In genomic region chr11:65169164-65169641, GRCh38 we compare ENCODE assay signal across 10 cellular contexts. TPM values are rescaled to one million over a fixed set of nuclear protein-coding genes. Genes with fewer than 3 reads are reported as not detected.
DNase-seq lines count a peak whose midpoint lies in the region; ATAC-seq, FAIRE-seq and TF ChIP-seq lines count a peak whose summit lies in the region.
"Had no signal": no experiment of that assay in that cellular context is flagged by ENCODE, and none has a peak within 500 bp of the region (broad histone marks: within the 10 kb centered on the region; RNA-seq: fewer than 3 reads in every experiment).

No MANE protein-coding gene starts in this region.

- no peaks in the 10 kb centered on the region for H3K27me3 Mint-ChIP-seq in WTC11 (ENCODE audit: low read depth)

- CTCF ChIA-PET in HEK293 (lab: Yijun Ruan, JAX), result no interaction called here
- CTCF ChIA-PET in WTC11 (lab: Charles Lee), result interaction anchor here (0.8 to 2.1 kb wide), 2 partner anchors 12 to 35 kb away, joined by 3 to 18 read pairs; partner anchors contain the start of gene CAPN1

- H3K27ac Mint-ChIP-seq in WTC11, result peak overlapping the region; percentile 29

- ATAC-seq in WTC11, result no peak; the same call in 1 of the 2 replicates
- ATAC-seq in GM21717 (IDR thresholded peaks at IDR 0.05; ENCODE audit: unreplicated experiment), result no peak
- ATAC-seq in GM19452 (IDR thresholded peaks at IDR 0.05; ENCODE audit: unreplicated experiment), result no peak

- no peaks in the 10 kb centered on the region for H3K9me3 ChIP-seq in BLaER1
- H3K9me3 ChIP-seq in HEK293 (ENCODE audit: control insufficient read depth, insufficient read depth, low read depth, low read length), result no peaks in the 10 kb centered on the region
- H3K9me3 ChIP-seq in kidney (ENCODE audit: control insufficient read depth in 1 of 2, low read length in 2 of 2), result no peaks in the 10 kb centered on the region

- peak overlapping the region; percentile 55 for H3K27ac ChIP-seq in BLaER1
- H3K27ac ChIP-seq in HEK293 (ENCODE audit: extremely low read depth, low read depth, low read length), result no peak overlapping the region
- no peak overlapping the region for H3K27ac ChIP-seq in kidney (ENCODE audit: low read depth in 2 of 2, low read length in 2 of 2)

- H3K4me1 Mint-ChIP-seq in WTC11, result peaks cover 14% of the 10 kb centered on the region

- no peak for FAIRE-seq in kidney (lab: Jason Lieb, UNC)

- H3K36me3 ChIP-seq in BLaER1 (no peaks in the 10 kb centered on the region), HEK293 (ENCODE audit: control insufficient read depth in 2 of 2, insufficient read depth in 1 of 2, low read length in 2 of 2) (no peaks in the 10 kb centered on the region), kidney (ENCODE audit: control insufficient read depth in 1 of 2, insufficient read depth in 2 of 2, low read length in 2 of 2) (no peaks in the 10 kb centered on the region)

- no peaks in the 10 kb centered on the region for H3K9me3 Mint-ChIP-seq in WTC11

- no peak overlapping the region for H3K4me2 ChIP-seq in BLaER1

- DNase-seq in WTC11 (ENCODE audit: low spot score) (no peak), kidney (peak; percentile 45), cortex of kidney (lab: John Stamatoyannopoulos, UW) (no peak)
- no peak for DNase-seq in NK-92 treated with Interleukin-12 subunit alpha and Interleukin-12 subunit beta, amount 100 ng/mL, for 24 hours (lab: John Stamatoyannopoulos, UW)
- DNase-seq: DMS 273 treated with DMSO at 0.1 percent for 48 hours had no signal

- H3K27me3 ChIP-seq in BLaER1, result no peaks in the 10 kb centered on the region

- H3K4me1 ChIP-seq in BLaER1 (peaks cover 25% of the 10 kb centered on the region; the same call in 1 of the 2 replicates), HEK293 (ENCODE audit: control insufficient read depth, insufficient read depth, low read length) (no peaks in the 10 kb centered on the region), kidney (ENCODE audit: control insufficient read depth in 1 of 2, insufficient read depth in 1 of 2, low read depth in 1 of 2, low read length in 2 of 2) (peaks cover 0 to 2% of the 10 kb centered on the region in 2 donors)

- H3K9ac ChIP-seq in BLaER1 (peak overlapping the region; percentile 12; the same call in 1 of the 2 replicates), kidney (ENCODE audit: low read length in 2 of 2) (no peak overlapping the region)

- no peaks in the 10 kb centered on the region for H4K20me1 ChIP-seq in BLaER1

- intact Hi-C loops in kidney (cut with DNase I), result no loop called here

- POLR2A ChIA-PET in HEK293 (lab: Yijun Ruan, JAX) (interaction anchor here (0.7 kb wide), 1 partner anchor 47 kb away, joined by 8 read pairs; the partner anchor contains the start of gene MRPL49), WTC11 (lab: Charles Lee) (interaction anchor here (0.9 to 1.1 kb wide), 2 partner anchors 12 to 44 kb away, joined by 3 read pairs; partner anchors contain the start of gene CAPN1)

- no peaks in the 10 kb centered on the region for H3K36me3 Mint-ChIP-seq in WTC11

- no peak overlapping the region for H3K4me3 ChIP-seq in BLaER1
- H3K4me3 ChIP-seq in HEK293 (ENCODE audit: low read depth, low read length), result no peak overlapping the region
- H3K4me3 ChIP-seq in kidney (ENCODE audit: low read length in 2 of 2), result no peak overlapping the region

- no peak overlapping the region for H3K4me3 Mint-ChIP-seq in WTC11

- TF ChIP-seq CTCF in HEK293 (tag by site-specific recombination; IDR thresholded peaks at IDR 0.05), result no peak
- no peak for TF ChIP-seq CTCF in WTC11 (IDR thresholded peaks at IDR 0.05)
- no peak for TF ChIP-seq CTCF in kidney (IDR thresholded peaks at IDR 0.05; ENCODE audit: borderline replicate concordance, extremely low read depth, insufficient read depth)

TF ChIP-seq in HEK293, 187 proteins besides CTCF, POLR2A, EP300 and RAD21:
- no peak for TF ChIP-seq OSR2 (tag by site-specific recombination; IDR thresholded peaks at IDR 0.05)
- 0 out of 2 replicates have a peak, but pooled peaks have one; percentile 35 for TF ChIP-seq ZNF664 (tag by site-specific recombination; IDR thresholded peaks at IDR 0.05)

TF ChIP-seq in WTC11, 78 proteins besides CTCF, POLR2A, EP300 and RAD21:
- TF ChIP-seq E2F4 (CRISPR knock-in tag; IDR thresholded peaks at IDR 0.05; ENCODE audit: borderline replicate concordance, low read depth) (no peak), SMAD3 (CRISPR knock-in tag; IDR thresholded peaks at IDR 0.05; ENCODE audit: borderline replicate concordance) (no peak), GTF2I (CRISPR knock-in tag; conservative IDR thresholded peaks at IDR 0.05) (no peak), KAT7 (CRISPR knock-in tag; IDR thresholded peaks at IDR 0.05; ENCODE audit: borderline replicate concordance) (no peak), GABPB1 (CRISPR knock-in tag; IDR thresholded peaks at IDR 0.05) (no peak), NFATC4 (CRISPR knock-in tag; IDR thresholded peaks at IDR 0.05) (no peak), PREB (CRISPR knock-in tag; IDR thresholded peaks at IDR 0.05; ENCODE audit: borderline replicate concordance) (no peak), FOXK1 (CRISPR knock-in tag; IDR thresholded peaks at IDR 0.05) (no peak), ZNF671 (CRISPR knock-in tag; IDR thresholded peaks at IDR 0.05) (no peak), ZSCAN18 (CRISPR knock-in tag; IDR thresholded peaks at IDR 0.05) (no peak), ZNF416 (CRISPR knock-in tag; IDR thresholded peaks at IDR 0.05) (no peak), ATF3 (CRISPR knock-in tag; conservative IDR thresholded peaks at IDR 0.05) (no peak), MAX (CRISPR knock-in tag; IDR thresholded peaks at IDR 0.05) (no peak), E2F5 (CRISPR knock-in tag; IDR thresholded peaks at IDR 0.05) (no peak), RORB (CRISPR knock-in tag; IDR thresholded peaks at IDR 0.05) (no peak), ELF4 (CRISPR knock-in tag; IDR thresholded peaks at IDR 0.05; ENCODE audit: low read depth) (no peak)

RNA-seq across cellular contexts. Expression of gene SPDYC, which starts 0.8 kb away (rescaled TPM):
- total RNA-seq in WTC11 (2021), result 0.27 to 0.35 TPM (median 0.32 TPM) in 3 replicates
- total RNA-seq in kidney, result not detected
- 0.43 TPM for polyA plus RNA-seq in kidney (ENCODE audit: insufficient read depth, low read depth, low replicate concordance)
- total RNA-seq: HT-29 had no signal

RNA-seq across cellular contexts. Expression of gene CAPN1, which starts 12.5 kb away (rescaled TPM):
- total RNA-seq in WTC11 (2021), result 204 to 257 TPM (median 218 TPM) in 3 replicates
- 328 TPM for total RNA-seq in kidney
- polyA plus RNA-seq in kidney (ENCODE audit: insufficient read depth, low read depth, low replicate concordance), result 92.5 TPM

RNA-seq across cellular contexts. Expression of gene SYVN1, which starts 34.9 kb away (rescaled TPM):
- 27.6 to 34.8 TPM (median 31.8 TPM) in 3 replicates for total RNA-seq in WTC11 (2021)
- 69.8 TPM for total RNA-seq in kidney
- polyA plus RNA-seq in kidney (ENCODE audit: insufficient read depth, low read depth, low replicate concordance), result 21.2 TPM

RNA-seq across cellular contexts. Expression of gene MRPL49, which starts 47.1 kb away (rescaled TPM):
- total RNA-seq in WTC11 (2021), result 51.3 to 55.9 TPM (median 53.3 TPM) in 3 replicates
- 53.3 TPM for total RNA-seq in kidney
- 76.7 TPM for polyA plus RNA-seq in kidney (ENCODE audit: insufficient read depth, low read depth, low replicate concordance)

RNA-seq across cellular contexts. Expression of gene FAU, which starts 47.3 kb away (rescaled TPM):
- total RNA-seq in WTC11 (2021), result 951 to 991 TPM (median 985 TPM) in 3 replicates
- 794 TPM for total RNA-seq in kidney
- polyA plus RNA-seq in kidney (ENCODE audit: insufficient read depth, low read depth, low replicate concordance), result 927 TPM
